ENCODE assay signal across 12 cellular contexts in the genomic region with DNA sequence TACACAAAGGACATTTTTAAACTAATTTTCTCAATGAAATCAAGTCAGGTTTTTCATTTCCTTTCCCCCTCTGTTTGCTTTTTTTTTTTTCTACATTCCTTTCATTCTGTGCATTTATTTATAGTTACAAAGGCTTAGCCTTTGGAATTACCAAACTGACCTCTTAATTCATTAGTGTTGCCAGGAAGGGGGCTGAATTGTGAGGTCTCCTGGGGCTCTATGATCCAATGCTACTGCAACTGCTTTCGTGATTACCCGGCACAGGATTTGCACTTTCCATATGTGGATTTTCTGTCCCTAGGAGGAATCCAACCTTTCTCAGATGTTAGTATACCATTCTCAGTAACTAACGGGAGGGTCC. TPM values are rescaled to one million over a fixed set of nuclear protein-coding genes. Genes with fewer than 3 reads are reported as not detected.
DNase-seq lines count a peak whose midpoint lies in the region; ATAC-seq and TF ChIP-seq lines count a peak whose summit lies in the region.
"Had no signal": no experiment of that assay in that cellular context is flagged by ENCODE, and none has a peak within 500 bp of the region (broad histone marks: within the 10 kb centered on the region; RNA-seq: fewer than 3 reads in every experiment).

No MANE protein-coding gene starts in this region.

- peak overlapping the region; percentile 72 for H3K27ac Mint-ChIP-seq in activated T-cell treated with anti-CD3 and anti-CD28 coated beads, Interleukin-2, amount 50 U/mL, for 72 hours
- no peak overlapping the region for H3K27ac Mint-ChIP-seq in activated T-cell treated with anti-CD3 and anti-CD28 coated beads, Interleukin-2, amount 50 U/mL, for 24 hours
- peak overlapping the region; percentile 6 for H3K27ac Mint-ChIP-seq in activated B cell treated with CpG ODN at 0.5 μM for 24 hours

- POLR2A ChIA-PET in activated B cell treated with CpG ODN at 0.5 μM for 24 hours (lab: Charles Lee): no interaction called here

- H3K36me3 ChIP-seq in tibial artery (peaks cover 12 to 54% (median 21%) of the 10 kb centered on the region in 3 donors), BE2C (no peaks in the 10 kb centered on the region)

- intact Hi-C loops in activated B cell treated with CpG ODN at 0.5 μM for 24 hours (cut with micrococcal nuclease) (no loop called here), tibial artery (cut with DNase I; ENCODE audit: low total_unique reads) (no loop called here)

- H3K9me3 Mint-ChIP-seq in activated T-cell treated with anti-CD3 and anti-CD28 coated beads, Interleukin-2, amount 50 U/mL, for 72 hours: no peaks in the 10 kb centered on the region
- H3K9me3 Mint-ChIP-seq in activated T-cell treated with anti-CD3 and anti-CD28 coated beads, Interleukin-2, amount 50 U/mL, for 24 hours: no peaks in the 10 kb centered on the region
- H3K9me3 Mint-ChIP-seq in activated B cell treated with CpG ODN at 0.5 μM for 24 hours: no peaks in the 10 kb centered on the region
- H3K9me3 Mint-ChIP-seq: CD8-positive, alpha-beta T cell had no signal

- peaks cover 6 to 80% (median 47%) of the 10 kb centered on the region in 4 donors for H3K4me1 ChIP-seq in tibial artery
- H3K4me1 ChIP-seq in BE2C: no peaks in the 10 kb centered on the region

- TF ChIP-seq CTCF in activated B cell treated with CpG ODN at 0.5 μM for 24 hours (IDR thresholded peaks at IDR 0.05) (no peak), tibial artery (IDR thresholded peaks at IDR 0.05) (no peak), BE2C (IDR thresholded peaks at IDR 0.05; ENCODE audit: low read depth, low read length) (no peak)

- H3K9me3 ChIP-seq in tibial artery (no peaks in the 10 kb centered on the region), BE2C (no peaks in the 10 kb centered on the region)
- H3K9me3 ChIP-seq: Peyer's patch had no signal

- ATAC-seq in activated T-cell treated with anti-CD3 and anti-CD28 coated beads, Interleukin-2, amount 50 U/mL, for 72 hours (replicated peaks in 1 of 2): no peak
- ATAC-seq in activated B cell treated with CpG ODN at 0.5 μM for 24 hours (ENCODE audit: low read depth): no peak
- ATAC-seq: CD8-positive, alpha-beta T cell had no signal

- no peaks in the 10 kb centered on the region for H3K27me3 ChIP-seq in layer of hippocampus (ENCODE audit: control insufficient read depth, insufficient read depth, low read length)
- H3K27me3 ChIP-seq in tibial artery: no peaks in the 10 kb centered on the region
- H3K27me3 ChIP-seq in BE2C: no peaks in the 10 kb centered on the region
- H3K27me3 ChIP-seq: Peyer's patch had no signal

- H3K4me3 ChIP-seq in tibial artery (no peak overlapping the region), BE2C (ENCODE audit: low read depth, low read length) (no peak overlapping the region)
- H3K4me3 ChIP-seq: Peyer's patch had no signal

- peaks cover 8 to 10% of the 10 kb centered on the region in 2 donors for H3K36me3 Mint-ChIP-seq in activated T-cell treated with anti-CD3 and anti-CD28 coated beads, Interleukin-2, amount 50 U/mL, for 72 hours (ENCODE audit: insufficient read depth in 2 of 2)
- peaks cover 75% of the 10 kb centered on the region for H3K36me3 Mint-ChIP-seq in activated T-cell treated with anti-CD3 and anti-CD28 coated beads, Interleukin-2, amount 50 U/mL, for 24 hours (ENCODE audit: low read depth)
- H3K36me3 Mint-ChIP-seq in activated B cell treated with CpG ODN at 0.5 μM for 24 hours (ENCODE audit: low read depth): peaks cover 70% of the 10 kb centered on the region

- H3K27ac ChIP-seq in layer of hippocampus (ENCODE audit: low read depth, low read length) (peak overlapping the region; percentile 47), tibial artery (peak overlapping the region; percentile 60 to 65)

- CTCF ChIA-PET in activated B cell treated with CpG ODN at 0.5 μM for 24 hours (lab: Charles Lee): no interaction called here

- DNase-seq in activated T-cell treated with anti-CD3 and anti-CD28 coated beads, Interleukin-2, amount 50 U/mL, for 72 hours: no peak
- no peak for DNase-seq in activated T-cell treated with anti-CD3 and anti-CD28 coated beads, Interleukin-2, amount 50 U/mL, for 24 hours
- DNase-seq in activated B cell treated with CpG ODN at 0.5 μM for 24 hours: no peak
- no peak for DNase-seq in tibial artery
- no peak for DNase-seq in NCI-H146 treated with DMSO at 0.1 percent for 48 hours (lab: John Stamatoyannopoulos, UW; ENCODE audit: unreplicated experiment)
- DNase-seq in BE2C: no peak
- DNase-seq in nucleus accumbens (lab: John Stamatoyannopoulos, UW): no peak
- DNase-seq: CD8-positive, alpha-beta T cell; effector CD4-positive, alpha-beta T cell; MV-4-11; Peyer's patch had no signal

- peaks cover 39% of the 10 kb centered on the region for H3K4me1 Mint-ChIP-seq in activated T-cell treated with anti-CD3 and anti-CD28 coated beads, Interleukin-2, amount 50 U/mL, for 72 hours (ENCODE audit: low read depth)
- peaks cover 42% of the 10 kb centered on the region for H3K4me1 Mint-ChIP-seq in activated T-cell treated with anti-CD3 and anti-CD28 coated beads, Interleukin-2, amount 50 U/mL, for 24 hours (ENCODE audit: low read depth)
- H3K4me1 Mint-ChIP-seq in activated B cell treated with CpG ODN at 0.5 μM for 24 hours: peaks cover 14% of the 10 kb centered on the region

- H3K4me3 Mint-ChIP-seq in activated T-cell treated with anti-CD3 and anti-CD28 coated beads, Interleukin-2, amount 50 U/mL, for 72 hours: no peak overlapping the region
- no peak overlapping the region for H3K4me3 Mint-ChIP-seq in activated T-cell treated with anti-CD3 and anti-CD28 coated beads, Interleukin-2, amount 50 U/mL, for 24 hours
- H3K4me3 Mint-ChIP-seq in activated B cell treated with CpG ODN at 0.5 μM for 24 hours: no peak overlapping the region
- H3K4me3 Mint-ChIP-seq: CD8-positive, alpha-beta T cell had no signal

- H3K27me3 Mint-ChIP-seq in activated T-cell treated with anti-CD3 and anti-CD28 coated beads, Interleukin-2, amount 50 U/mL, for 72 hours (ENCODE audit: low read depth): no peaks in the 10 kb centered on the region
- no peaks in the 10 kb centered on the region for H3K27me3 Mint-ChIP-seq in activated T-cell treated with anti-CD3 and anti-CD28 coated beads, Interleukin-2, amount 50 U/mL, for 24 hours
- no peaks in the 10 kb centered on the region for H3K27me3 Mint-ChIP-seq in activated B cell treated with CpG ODN at 0.5 μM for 24 hours

RNA-seq across cellular contexts. Expression of a gene that starts 35.3 kb away (rescaled TPM):
- total RNA-seq in activated T-cell treated with anti-CD3 and anti-CD28 coated beads, Interleukin-2, amount 50 U/mL, for 72 hours: 10 to 100 TPM; 20.8 to 36.4 TPM
- total RNA-seq in activated B cell treated with CpG ODN at 0.5 μM for 24 hours: 57.4 and 61.9 TPM in 2 replicates
- polyA plus RNA-seq in BE2C (2012; ENCODE audit: insufficient read depth, insufficient read length, low read depth): 0.17 TPM
